Comparison of ENCODE assay signal across 1 cellular context in genomic region chr7:25122373-25122772, GRCh38.
TF ChIP-seq lines count a peak whose summit lies in the region.

No MANE protein-coding gene starts in this region.

TF ChIP-seq in IMR-90, 13 proteins besides CTCF, POLR2A, EP300 and RAD21 (continued from another document):
- TF ChIP-seq FOS (IDR thresholded peaks at IDR 0.05; ENCODE audit: low read depth, low read length) = no peak
- no peak for TF ChIP-seq RFX5 (IDR thresholded peaks at IDR 0.05; ENCODE audit: low read depth, low read length)
- no peak for TF ChIP-seq MAZ (IDR thresholded peaks at IDR 0.05; ENCODE audit: borderline replicate concordance, low read depth, low read length)
- TF ChIP-seq MAFK (IDR thresholded peaks at IDR 0.05; ENCODE audit: low read depth, low read length) = no peak
- no peak for TF ChIP-seq NFE2L2 (IDR thresholded peaks at IDR 0.05; ENCODE audit: low read depth, low read length)
